21 cellular contexts compared by ENCODE assay signal in the genomic region with DNA sequence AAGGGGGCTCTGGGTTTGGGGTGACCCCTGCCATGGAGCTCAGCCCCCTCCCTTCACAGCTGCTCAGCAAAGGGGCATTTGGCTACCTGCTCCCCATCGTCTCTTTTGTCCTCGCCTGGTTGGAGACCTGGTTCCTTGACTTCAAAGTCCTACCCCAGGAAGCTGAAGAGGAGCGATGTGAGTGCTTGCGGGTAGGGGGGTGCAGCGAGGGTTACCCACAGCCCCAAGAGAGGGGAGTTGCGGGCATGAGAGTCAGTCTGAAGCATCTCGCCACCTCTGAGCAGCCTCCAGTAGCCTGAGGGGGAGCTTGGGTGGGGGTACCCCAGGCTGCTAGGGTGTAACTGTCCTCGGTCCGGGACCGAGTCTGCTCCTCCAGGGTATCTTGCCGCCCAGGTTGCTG. TPM values are rescaled to one million over a fixed set of nuclear protein-coding genes. Genes with fewer than 3 reads are reported as not detected.
"Had no signal": no experiment of that assay in that cellular context is flagged by ENCODE, and none has a peak within 500 bp of the region (broad histone marks: within the 10 kb centered on the region; RNA-seq: fewer than 3 reads in every experiment).

No MANE protein-coding gene starts in this region.

- H3K9me3 Mint-ChIP-seq: activated naive CD8-positive, alpha-beta T cell treated with anti-CD3 and anti-CD28 coated beads, Interleukin-2, amount 10 ng/mL, durations not matched to agents 7 days and 5 days; activated T-cell treated with anti-CD3 and anti-CD28 coated beads, Interleukin-2, amount 50 U/mL, for 24 hours; natural killer cell treated with Interleukin-12 subunit alpha and Interleukin-12 subunit beta and Interleukin-15 and Interleukin-18, amount 100 ng/mL, for 72 hours had no signal

- H3K27me3 Mint-ChIP-seq: activated CD8-positive, alpha-beta memory T cell treated with anti-CD3 and anti-CD28 coated beads, Interleukin-2, amount 10 ng/mL, durations not matched to agents 7 days and 5 days; activated naive CD8-positive, alpha-beta T cell treated with anti-CD3 and anti-CD28 coated beads, Interleukin-2, amount 10 ng/mL, durations not matched to agents 7 days and 5 days; activated T-cell treated with anti-CD3 and anti-CD28 coated beads, Interleukin-2, amount 50 U/mL, for 24 hours; natural killer cell treated with Interleukin-12 subunit alpha and Interleukin-12 subunit beta and Interleukin-15 and Interleukin-18, amount 100 ng/mL, for 72 hours; progenitor cell of endocrine pancreas had no signal

- H3K36me3 Mint-ChIP-seq: natural killer cell treated with Interleukin-12 subunit alpha and Interleukin-12 subunit beta and Interleukin-15 and Interleukin-18, amount 100 ng/mL, for 72 hours had no signal

- ATAC-seq: activated CD4-positive, CD25-positive, alpha-beta regulatory T cell treated with anti-CD3 and anti-CD28 coated beads, Interleukin-2, amount 50 U/mL, for 24 hours; activated CD8-positive, alpha-beta memory T cell treated with anti-CD3 and anti-CD28 coated beads, Interleukin-2, amount 10 ng/mL, durations not matched to agents 7 days and 5 days; natural killer cell treated with Interleukin-12 subunit alpha and Interleukin-12 subunit beta and Interleukin-15 and Interleukin-18, amount 100 ng/mL, for 72 hours; sciatic nerve had no signal

- H3K9me3 ChIP-seq: ascending aorta, tibial artery had no signal

- H3K27ac Mint-ChIP-seq: activated CD8-positive, alpha-beta memory T cell treated with anti-CD3 and anti-CD28 coated beads, Interleukin-2, amount 10 ng/mL, durations not matched to agents 7 days and 5 days; activated naive CD8-positive, alpha-beta T cell treated with anti-CD3 and anti-CD28 coated beads, Interleukin-2, amount 10 ng/mL, durations not matched to agents 7 days and 5 days; activated T-cell treated with anti-CD3 and anti-CD28 coated beads, Interleukin-2, amount 50 U/mL, for 24 hours; natural killer cell treated with Interleukin-12 subunit alpha and Interleukin-12 subunit beta and Interleukin-15 and Interleukin-18, amount 100 ng/mL, for 72 hours; progenitor cell of endocrine pancreas had no signal

- H3K27ac ChIP-seq: ascending aorta, tibial artery had no signal

- H3K4me3 ChIP-seq: ascending aorta, tibial artery had no signal

- H3K27me3 ChIP-seq: ascending aorta, tibial artery had no signal

- DNase-seq: activated CD4-positive, alpha-beta T cell treated with anti-CD3 and anti-CD28 coated beads, Interleukin-2, amount 50 U/mL, for 4 hours; activated CD8-positive, alpha-beta memory T cell treated with anti-CD3 and anti-CD28 coated beads, Interleukin-2, amount 10 ng/mL, durations not matched to agents 7 days and 5 days; activated effector memory CD4-positive, alpha-beta T cell treated with anti-CD3 and anti-CD28 coated beads, Interleukin-2, amount 50 U/mL, for 16 hours; activated naive CD8-positive, alpha-beta T cell treated with anti-CD3 and anti-CD28 coated beads, Interleukin-2, amount 10 ng/mL, durations not matched to agents 7 days and 5 days; activated T-cell treated with anti-CD3 and anti-CD28 coated beads, Interleukin-2, amount 50 U/mL, for 24 hours; effector CD4-positive, alpha-beta T cell; hippocampal formation; kidney glomerular epithelial cell; mammary epithelial cell; SIG-M5; stimulated activated CD4-positive, alpha-beta T cell treated with anti-CD3 and anti-CD28 coated beads, Interleukin-2, amount 100 ng/mL, for 48 hours; T-helper 2 cell; tibial artery had no signal

- H3K4me3 Mint-ChIP-seq: activated CD8-positive, alpha-beta memory T cell treated with anti-CD3 and anti-CD28 coated beads, Interleukin-2, amount 10 ng/mL, durations not matched to agents 7 days and 5 days; activated T-cell treated with anti-CD3 and anti-CD28 coated beads, Interleukin-2, amount 50 U/mL, for 24 hours; natural killer cell treated with Interleukin-12 subunit alpha and Interleukin-12 subunit beta and Interleukin-15 and Interleukin-18, amount 100 ng/mL, for 72 hours had no signal

RNA-seq across cellular contexts. Expression of a gene that starts 6.8 kb away (rescaled TPM):
- total RNA-seq: ascending aorta, bronchial epithelial cell had no signal

RNA-seq across cellular contexts. Expression of a gene that starts 9.9 kb away (rescaled TPM):
- total RNA-seq: activated CD8-positive, alpha-beta memory T cell treated with anti-CD3 and anti-CD28 coated beads, Interleukin-2, amount 10 ng/mL, durations not matched to agents 7 days and 5 days; activated naive CD8-positive, alpha-beta T cell treated with anti-CD3 and anti-CD28 coated beads, Interleukin-2, amount 10 ng/mL, durations not matched to agents 7 days and 5 days; bronchial epithelial cell; fibroblast of lung; mammary epithelial cell; mononuclear cell; natural killer cell treated with Interleukin-12 subunit alpha and Interleukin-12 subunit beta and Interleukin-15 and Interleukin-18, amount 100 ng/mL, for 72 hours had no signal

RNA-seq across cellular contexts. Expression of a gene that starts 31.6 kb away (rescaled TPM):
- total RNA-seq: activated CD8-positive, alpha-beta memory T cell treated with anti-CD3 and anti-CD28 coated beads, Interleukin-2, amount 10 ng/mL, durations not matched to agents 7 days and 5 days; activated naive CD8-positive, alpha-beta T cell treated with anti-CD3 and anti-CD28 coated beads, Interleukin-2, amount 10 ng/mL, durations not matched to agents 7 days and 5 days; bronchial epithelial cell; mononuclear cell; natural killer cell treated with Interleukin-12 subunit alpha and Interleukin-12 subunit beta and Interleukin-15 and Interleukin-18, amount 100 ng/mL, for 72 hours; progenitor cell of endocrine pancreas had no signal
